16 cellular contexts compared by ENCODE assay signal in genomic region chr3:69649120-69649519, GRCh38.
A peak's percentile ranks its signal among the peaks of the same experiment; 100 is the strongest.
DNase-seq lines count a peak whose midpoint lies in the region; ATAC-seq and TF ChIP-seq lines count a peak whose summit lies in the region.
"Had no signal": no experiment of that assay in that cellular context is flagged by ENCODE, and none has a peak within 500 bp of the region (broad histone marks: within the 10 kb centered on the region; RNA-seq: fewer than 3 reads in every experiment).

No MANE protein-coding gene starts in this region.

- H3K27me3 Mint-ChIP-seq in MCF 10A (ENCODE audit: insufficient read depth, unreplicated experiment): no peaks in the 10 kb centered on the region
- H3K27me3 Mint-ChIP-seq in activated naive CD4-positive, alpha-beta T cell treated with anti-CD3 and anti-CD28 coated beads for 36 hours (ENCODE audit: low read depth): peaks cover 2% of the 10 kb centered on the region

- H3K36me3 ChIP-seq in breast epithelium: no peaks in the 10 kb centered on the region
- no peaks in the 10 kb centered on the region for H3K36me3 ChIP-seq in upper lobe of right lung
- no peaks in the 10 kb centered on the region for H3K36me3 ChIP-seq in esophagus squamous epithelium
- H3K36me3 ChIP-seq: lower lobe of right lung had no signal

- H3K9me3 ChIP-seq in breast epithelium (no peaks in the 10 kb centered on the region), upper lobe of right lung (no peaks in the 10 kb centered on the region), esophagus squamous epithelium (no peaks in the 10 kb centered on the region)
- H3K9me3 ChIP-seq: lower lobe of right lung had no signal

- 37 to 52% methylated on average over 3 of the region's 3 CpGs for WGBS in esophagus squamous epithelium, 2 donors

- H3K4me1 Mint-ChIP-seq in MCF 10A (ENCODE audit: insufficient read depth, unreplicated experiment): peaks cover 25% of the 10 kb centered on the region
- H3K4me1 Mint-ChIP-seq in activated naive CD4-positive, alpha-beta T cell treated with anti-CD3 and anti-CD28 coated beads for 36 hours (ENCODE audit: low read depth): no peaks in the 10 kb centered on the region

- DNase-seq in MCF 10A (ENCODE audit: unreplicated experiment) (peak; percentile 62), breast epithelium (ENCODE audit: low spot score in 2 of 2) (no peak), SW480 (ENCODE audit: low spot score) (peak; percentile 53), glomerular visceral epithelial cell (ENCODE audit: extremely low spot score) (peak; percentile 13), upper lobe of right lung (no peak), esophagus squamous epithelium (lab: John Stamatoyannopoulos, UW) (no peak), DMS79 (lab: John Stamatoyannopoulos, UW) (no peak)
- DNase-seq in activated naive CD4-positive, alpha-beta T cell treated with anti-CD3 and anti-CD28 coated beads for 36 hours: no peak
- DNase-seq: activated CD8-positive, alpha-beta memory T cell treated with anti-CD3 and anti-CD28 coated beads, Interleukin-2, amount 50 U/mL, for 48 hours; GOT3; lower lobe of right lung; NCI-H1048; NCI-H510A treated with DMSO at 0.1 percent for 48 hours; nucleus accumbens; SHP77 had no signal

- TF ChIP-seq POLR2A in breast epithelium (IDR thresholded peaks at IDR 0.05): no peak
- TF ChIP-seq POLR2A in esophagus squamous epithelium (IDR thresholded peaks at IDR 0.05): no peak

- H3K27me3 ChIP-seq in breast epithelium (no peaks in the 10 kb centered on the region), upper lobe of right lung (no peaks in the 10 kb centered on the region), esophagus squamous epithelium (no peaks in the 10 kb centered on the region)

- POLR2A ChIA-PET in MCF 10A (lab: Yijun Ruan, JAX): no interaction called here

- no peak overlapping the region for H3K4me3 ChIP-seq in breast epithelium
- H3K4me3 ChIP-seq in upper lobe of right lung: no peak overlapping the region
- H3K4me3 ChIP-seq in esophagus squamous epithelium: no peak overlapping the region
- H3K4me3 ChIP-seq: lower lobe of right lung had no signal

- no TSS peak for BruUV-seq in MCF 10A (replicated peaks; lab: Mats Ljungman, UMichigan)

- intact Hi-C loops in MCF 10A (cut with micrococcal nuclease): no loop called here
- intact Hi-C loops in breast epithelium (cut with DNase I; ENCODE audit: low total_unique reads): no loop called here
- intact Hi-C loops in upper lobe of right lung (cut with DNase I): no loop called here
- intact Hi-C loops in activated naive CD4-positive, alpha-beta T cell treated with anti-CD3 and anti-CD28 coated beads for 36 hours (cut with micrococcal nuclease): no loop called here
- intact Hi-C loops in esophagus squamous epithelium (cut with DNase I): no loop called here

- peak; percentile 49 for ATAC-seq in upper lobe of right lung
- ATAC-seq: lower lobe of right lung, WTC11 had no signal

- TF ChIP-seq CTCF in MCF 10A (IDR thresholded peaks at IDR 0.05; ENCODE audit: unreplicated experiment) (no peak), breast epithelium (IDR thresholded peaks at IDR 0.05) (no peak), upper lobe of right lung (IDR thresholded peaks at IDR 0.05) (no peak), esophagus squamous epithelium (IDR thresholded peaks at IDR 0.05) (no peak)

- H3K27ac Mint-ChIP-seq in MCF 10A (ENCODE audit: low read depth, unreplicated experiment): no peak overlapping the region
- H3K27ac Mint-ChIP-seq in activated naive CD4-positive, alpha-beta T cell treated with anti-CD3 and anti-CD28 coated beads for 36 hours: no peak overlapping the region
- H3K27ac Mint-ChIP-seq: WTC11 had no signal

- H3K9me3 Mint-ChIP-seq in MCF 10A (ENCODE audit: unreplicated experiment): no peaks in the 10 kb centered on the region
- H3K9me3 Mint-ChIP-seq in activated naive CD4-positive, alpha-beta T cell treated with anti-CD3 and anti-CD28 coated beads for 36 hours: no peaks in the 10 kb centered on the region
- H3K9me3 Mint-ChIP-seq: WTC11 had no signal

- no peak overlapping the region for H3K4me3 Mint-ChIP-seq in MCF 10A (ENCODE audit: unreplicated experiment)
- no peak overlapping the region for H3K4me3 Mint-ChIP-seq in activated naive CD4-positive, alpha-beta T cell treated with anti-CD3 and anti-CD28 coated beads for 36 hours
- H3K4me3 Mint-ChIP-seq: WTC11 had no signal

- no peaks in the 10 kb centered on the region for H3K4me1 ChIP-seq in breast epithelium
- H3K4me1 ChIP-seq in upper lobe of right lung: peaks cover 22% of the 10 kb centered on the region
- peaks cover 4 to 12% (median 5%) of the 10 kb centered on the region in 3 donors for H3K4me1 ChIP-seq in esophagus squamous epithelium

- H3K36me3 Mint-ChIP-seq in MCF 10A (ENCODE audit: insufficient read depth, unreplicated experiment): no peaks in the 10 kb centered on the region
- H3K36me3 Mint-ChIP-seq in activated naive CD4-positive, alpha-beta T cell treated with anti-CD3 and anti-CD28 coated beads for 36 hours (ENCODE audit: low read depth): no peaks in the 10 kb centered on the region
- H3K36me3 Mint-ChIP-seq: WTC11 had no signal

- CTCF ChIA-PET in MCF 10A (lab: Yijun Ruan, JAX): no interaction called here
- CTCF ChIA-PET in activated naive CD4-positive, alpha-beta T cell treated with anti-CD3 and anti-CD28 coated beads for 36 hours (lab: Charles Lee): no interaction called here

- H3K27ac ChIP-seq in breast epithelium: no peak overlapping the region
- H3K27ac ChIP-seq in upper lobe of right lung: no peak overlapping the region
- H3K27ac ChIP-seq in esophagus squamous epithelium: no peak overlapping the region
- H3K27ac ChIP-seq: lower lobe of right lung had no signal

Comparison
In these comparisons a context has a peak if more than half of its experiments do, and no peak if none do; other contexts are left out.
1. DNase-seq: peak in MCF 10A (single experiment), SW480 (single experiment) and glomerular visceral epithelial cell (single experiment); none in breast epithelium (0 of 2), upper lobe of right lung (single experiment), activated naive CD4-positive, alpha-beta T cell treated with anti-CD3 and anti-CD28 coated beads for 36 hours (single experiment), esophagus squamous epithelium (single experiment) and DMS79 (single experiment).